In the genomic region with DNA sequence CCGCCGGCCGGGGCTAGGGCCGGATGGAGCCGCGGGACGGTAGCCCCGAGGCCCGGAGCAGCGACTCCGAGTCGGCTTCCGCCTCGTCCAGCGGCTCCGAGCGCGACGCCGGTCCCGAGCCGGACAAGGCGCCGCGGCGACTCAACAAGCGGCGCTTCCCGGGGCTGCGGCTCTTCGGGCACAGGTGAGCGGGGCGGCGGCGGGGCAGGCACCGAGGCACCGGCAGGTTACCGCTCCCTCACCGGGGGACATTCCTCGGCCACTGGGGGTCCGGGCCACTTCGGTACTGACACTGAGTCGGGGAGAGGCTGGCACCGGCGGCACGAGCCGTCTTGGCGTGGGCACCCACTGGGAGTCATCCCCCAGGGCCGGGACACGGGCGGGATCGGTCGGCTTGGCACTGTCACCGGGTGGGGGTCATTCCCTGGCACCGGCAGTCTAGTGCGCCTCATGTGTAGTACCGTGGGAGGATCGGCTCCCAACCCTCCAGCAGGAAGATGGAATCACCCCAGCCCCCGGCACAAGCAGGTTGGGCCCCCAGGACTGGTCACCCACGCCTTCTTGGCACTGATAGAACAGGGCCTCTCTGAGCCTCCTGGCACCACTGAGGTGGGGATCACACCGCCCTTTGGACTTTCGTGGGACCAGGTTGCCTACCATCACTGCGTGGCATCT, we compare ENCODE assay signal across 8 cellular contexts.
DNase-seq lines count a peak whose midpoint lies in the region; ATAC-seq lines count a peak whose summit lies in the region.

No MANE protein-coding gene starts in this region.

- ATAC-seq in HG03439 (IDR thresholded peaks at IDR 0.05; ENCODE audit: unreplicated experiment) = peak; percentile 15
- no peak for ATAC-seq in HG03097 (IDR thresholded peaks at IDR 0.05; ENCODE audit: low FRiP score, unreplicated experiment)

- no peaks in the 10 kb centered on the region for H3K27me3 ChIP-seq in iPS DF 6.9 (ENCODE audit: control insufficient read depth, insufficient read depth, low read length)

- DNase-seq in D341Med (ENCODE audit: low spot score) (peak; percentile 49), iPS DF 6.9 (ENCODE audit: low read depth, low spot score) (no peak), hippocampal formation (lab: John Stamatoyannopoulos, UW) (no peak), NCI-H226 (no peak)
- DNase-seq in activated naive CD4-positive, alpha-beta T cell treated with anti-CD3 and anti-CD28 coated beads, Interleukin-2, amount 50 U/mL, for 16 hours = peak; percentile 29
- DNase-seq in stimulated activated CD8-positive, alpha-beta memory T cell treated with anti-CD3 and anti-CD28 coated beads, Interleukin-4, amount 100 ng/mL, for 48 hours = peak; percentile 50

- no CpG with 5 or more reads among the region's 63 CpGs for WGBS in iPS DF 6.9 (ENCODE audit: insufficient coverage, insufficient read length)

- 0 out of 2 replicates have a peak, but pooled peaks cover 3% of the 10 kb centered on the region for H3K36me3 ChIP-seq in iPS DF 6.9 (ENCODE audit: control insufficient read depth, insufficient read depth, low read length)

- peaks cover 15% of the 10 kb centered on the region for H3K4me1 ChIP-seq in iPS DF 6.9 (ENCODE audit: control insufficient read depth, insufficient read depth, low read length)

- peak overlapping the region; percentile 91 for H3K4me3 ChIP-seq in iPS DF 6.9 (ENCODE audit: low read length)

- H3K9me3 ChIP-seq in iPS DF 6.9 (ENCODE audit: control insufficient read depth, insufficient read depth, low read length) = no peaks in the 10 kb centered on the region

- H3K27ac ChIP-seq in iPS DF 6.9 (ENCODE audit: low read length) = no peak overlapping the region

Comparison
In these comparisons a context has a peak if more than half of its experiments do, and no peak if none do; other contexts are left out.
1. DNase-seq: peak in D341Med (single experiment), activated naive CD4-positive, alpha-beta T cell treated with anti-CD3 and anti-CD28 coated beads, Interleukin-2, amount 50 U/mL, for 16 hours (single experiment) and stimulated activated CD8-positive, alpha-beta memory T cell treated with anti-CD3 and anti-CD28 coated beads, Interleukin-4, amount 100 ng/mL, for 48 hours (single experiment); none in iPS DF 6.9 (single experiment), hippocampal formation (0 of 2) and NCI-H226 (single experiment).